In the genomic region with DNA sequence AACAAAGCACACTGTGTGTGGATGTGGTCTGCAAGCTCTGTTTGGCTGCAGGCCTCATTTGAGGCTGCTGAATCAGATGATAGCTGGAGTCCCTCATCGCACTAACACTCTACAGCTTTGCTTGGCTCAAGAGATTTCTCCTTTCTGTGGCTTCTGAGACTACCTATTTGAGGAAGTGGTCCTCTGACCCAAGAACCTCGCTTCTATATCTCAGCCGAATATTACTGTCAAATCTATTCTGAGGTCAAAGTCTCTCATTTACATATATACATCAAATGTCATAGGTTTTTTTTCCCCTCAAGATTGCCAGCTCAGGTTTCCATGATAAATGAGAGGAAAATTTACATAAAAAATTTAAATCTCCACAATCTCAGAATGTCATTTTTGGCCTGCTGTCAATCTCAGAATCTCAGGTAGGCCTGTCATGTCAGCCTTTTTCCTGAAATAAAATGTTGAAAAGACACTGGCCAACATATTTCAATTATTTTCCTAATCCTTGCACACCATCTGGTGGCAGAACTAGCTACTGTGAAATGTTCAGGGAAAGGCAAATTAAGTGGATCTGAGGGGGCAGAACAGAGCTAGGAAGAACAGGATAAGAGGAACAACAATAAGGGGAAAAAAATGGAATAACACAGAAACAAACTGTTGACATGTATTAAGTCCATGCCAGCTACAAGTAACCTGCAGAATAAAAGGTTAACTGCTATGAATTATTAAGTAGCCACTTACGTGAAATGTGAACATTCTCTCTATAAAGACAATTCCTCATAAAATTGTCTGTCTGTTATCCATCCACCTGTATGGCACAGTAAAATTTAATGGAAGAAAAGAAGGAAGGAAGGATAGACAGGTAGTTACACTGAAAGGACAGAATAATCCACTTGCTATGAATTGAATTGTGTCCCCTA, we compare ENCODE assay signal across 8 cellular contexts. TPM values are rescaled to one million over a fixed set of nuclear protein-coding genes. Genes with fewer than 3 reads are reported as not detected.
A peak's percentile ranks its signal among the peaks of the same experiment; 100 is the strongest.
DNase-seq lines count a peak whose midpoint lies in the region; ATAC-seq and TF ChIP-seq lines count a peak whose summit lies in the region.

No MANE protein-coding gene starts in this region.

- no peak for TF ChIP-seq POLR2A in breast epithelium (IDR thresholded peaks at IDR 0.05)

- DNase-seq in CD1c-positive myeloid dendritic cell (ENCODE audit: extremely low spot score) (peak; percentile 38), NCI-H2196 (lab: John Stamatoyannopoulos, UW; ENCODE audit: unreplicated experiment) (peak; percentile 57), breast epithelium (ENCODE audit: low spot score in 2 of 2) (no peak), RPMI8226 (no peak)
- DNase-seq in NK-92 treated with Interleukin-12 subunit alpha and Interleukin-12 subunit beta, amount 100 ng/mL, for 24 hours (lab: John Stamatoyannopoulos, UW), result no peak

- intact Hi-C loops in breast epithelium (cut with DNase I; ENCODE audit: low total_unique reads), result no loop called here

- TF ChIP-seq CTCF in breast epithelium (IDR thresholded peaks at IDR 0.05), result peak; percentile 30 to 75 (median 68)
- peak; percentile 57 for TF ChIP-seq CTCF in liver (IDR thresholded peaks at IDR 0.05; ENCODE audit: low read depth, low read length, missing input control)

- H3K4me1 ChIP-seq in breast epithelium, result no peaks in the 10 kb centered on the region
- no peaks in the 10 kb centered on the region for H3K4me1 ChIP-seq in liver (ENCODE audit: control insufficient read depth in 4 of 4, insufficient read depth in 4 of 4, low read length in 3 of 4)

- no peaks in the 10 kb centered on the region for H3K36me3 ChIP-seq in breast epithelium
- H3K36me3 ChIP-seq in liver (ENCODE audit: control insufficient read depth in 4 of 4, insufficient read depth in 3 of 4, low read depth in 1 of 4, low read length in 3 of 4), result no peaks in the 10 kb centered on the region

- 83% methylated on average over 4 of the region's 4 CpGs for WGBS in liver

- peak; percentile 79 to 85 for TF ChIP-seq RAD21 in liver (IDR thresholded peaks at IDR 0.05)

- ATAC-seq in GM18909 (IDR thresholded peaks at IDR 0.05; ENCODE audit: poor library complexity, unreplicated experiment) (peak; percentile 99), HG03045 (IDR thresholded peaks at IDR 0.05; ENCODE audit: unreplicated experiment) (peak; percentile 94)

- H3K27me3 ChIP-seq in breast epithelium (no peaks in the 10 kb centered on the region), liver (ENCODE audit: control insufficient read depth in 4 of 4, insufficient read depth in 4 of 4, low read length in 3 of 4) (no peaks in the 10 kb centered on the region)

- no peaks in the 10 kb centered on the region for H3K9me3 ChIP-seq in breast epithelium
- no peaks in the 10 kb centered on the region for H3K9me3 ChIP-seq in liver (ENCODE audit: control insufficient read depth in 4 of 4, low read length in 3 of 4)

- H3K9ac ChIP-seq in liver (ENCODE audit: low read depth in 1 of 2, low read length in 2 of 2), result no peak overlapping the region

- H3K27ac ChIP-seq in breast epithelium (no peak overlapping the region), liver (ENCODE audit: low read depth in 1 of 2, low read length in 2 of 2) (no peak overlapping the region)

- H3K4me3 ChIP-seq in breast epithelium (no peak overlapping the region), liver (ENCODE audit: low read depth in 1 of 3, low read length in 3 of 3) (no peak overlapping the region)

TF ChIP-seq in liver, 16 proteins besides CTCF, POLR2A, EP300 and RAD21:
- no peak for TF ChIP-seq FOXA1 (IDR thresholded peaks at IDR 0.05)
- TF ChIP-seq GABPA (IDR thresholded peaks at IDR 0.05 in 1 of 2, conservative IDR thresholded peaks at IDR 0.05 in 1 of 2), result no peak
- no peak for TF ChIP-seq RXRA (IDR thresholded peaks at IDR 0.05)
- no peak for TF ChIP-seq NR2F2 (IDR thresholded peaks at IDR 0.05)
- no peak for TF ChIP-seq MAX (IDR thresholded peaks at IDR 0.05)
- no peak for TF ChIP-seq TAF1 (conservative IDR thresholded peaks at IDR 0.05)
- no peak for TF ChIP-seq REST (IDR thresholded peaks at IDR 0.05)
- TF ChIP-seq YY1 (IDR thresholded peaks at IDR 0.05), result no peak
- TF ChIP-seq SP1 (IDR thresholded peaks at IDR 0.05), result no peak
- TF ChIP-seq HNF4G (IDR thresholded peaks at IDR 0.05), result no peak
- TF ChIP-seq HNF4A (conservative IDR thresholded peaks at IDR 0.05), result no peak
- no peak for TF ChIP-seq JUND (IDR thresholded peaks at IDR 0.05)
- no peak for TF ChIP-seq FOXA2 (IDR thresholded peaks at IDR 0.05)
- no peak for TF ChIP-seq ATF3 (IDR thresholded peaks at IDR 0.05)
- no peak for TF ChIP-seq EGR1 (IDR thresholded peaks at IDR 0.05; ENCODE audit: low read depth in 2 of 2)
- TF ChIP-seq, protein P1, sequence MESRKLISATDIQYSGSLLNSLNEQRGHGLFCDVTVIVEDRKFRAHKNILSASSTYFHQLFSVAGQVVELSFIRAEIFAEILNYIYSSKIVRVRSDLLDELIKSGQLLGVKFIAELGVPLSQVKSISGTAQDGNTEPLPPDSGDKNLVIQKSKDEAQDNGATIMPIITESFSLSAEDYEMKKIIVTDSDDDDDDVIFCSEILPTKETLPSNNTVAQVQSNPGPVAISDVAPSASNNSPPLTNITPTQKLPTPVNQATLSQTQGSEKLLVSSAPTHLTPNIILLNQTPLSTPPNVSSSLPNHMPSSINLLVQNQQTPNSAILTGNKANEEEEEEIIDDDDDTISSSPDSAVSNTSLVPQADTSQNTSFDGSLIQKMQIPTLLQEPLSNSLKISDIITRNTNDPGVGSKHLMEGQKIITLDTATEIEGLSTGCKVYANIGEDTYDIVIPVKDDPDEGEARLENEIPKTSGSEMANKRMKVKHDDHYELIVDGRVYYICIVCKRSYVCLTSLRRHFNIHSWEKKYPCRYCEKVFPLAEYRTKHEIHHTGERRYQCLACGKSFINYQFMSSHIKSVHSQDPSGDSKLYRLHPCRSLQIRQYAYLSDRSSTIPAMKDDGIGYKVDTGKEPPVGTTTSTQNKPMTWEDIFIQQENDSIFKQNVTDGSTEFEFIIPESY (IDR thresholded peaks at IDR 0.05), result no peak

RNA-seq across cellular contexts. Expression of gene AP1S3, which starts 39.3 kb away (rescaled TPM):
- 1 to 10 TPM; 2.1 to 9.5 (median 4.7) TPM for total RNA-seq in breast epithelium
- 1 to 10 TPM; 3.2 to 3.8 TPM for total RNA-seq in liver
- 1 to 10 TPM; 1.1 to 1.5 TPM for polyA plus RNA-seq in liver

Comparison
In these comparisons a context has a peak if more than half of its experiments do, and no peak if none do; other contexts are left out.
1. DNase-seq: peak in CD1c-positive myeloid dendritic cell (single experiment) and NCI-H2196 (single experiment); none in breast epithelium (0 of 2), RPMI8226 (single experiment) and NK-92 treated with Interleukin-12 subunit alpha and Interleukin-12 subunit beta, amount 100 ng/mL, for 24 hours (single experiment).